Comparison of ENCODE assay signal across 9 cellular contexts in the genomic region with DNA sequence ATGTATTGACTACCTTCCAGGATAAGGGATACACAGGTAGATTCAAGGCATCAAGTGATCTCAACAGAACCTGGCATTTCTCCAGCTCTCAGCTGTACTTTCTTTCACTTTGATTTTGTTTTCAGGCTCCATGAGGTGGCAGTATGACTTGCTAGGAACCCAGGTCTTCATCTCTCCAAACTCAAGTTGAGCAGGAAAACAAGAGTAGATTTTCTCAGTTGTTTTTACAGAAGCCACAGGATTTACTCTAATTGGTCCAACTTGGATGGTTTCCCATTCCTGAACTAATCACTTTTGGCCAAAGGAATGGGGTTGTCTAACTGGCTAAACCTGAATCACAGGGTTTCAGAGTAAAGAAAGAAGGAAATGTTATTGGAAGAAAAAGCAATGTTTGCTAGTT.
DNase-seq lines count a peak whose midpoint lies in the region; ATAC-seq and TF ChIP-seq lines count a peak whose summit lies in the region.
"Had no signal": no experiment of that assay in that cellular context is flagged by ENCODE, and none has a peak within 500 bp of the region (broad histone marks: within the 10 kb centered on the region; RNA-seq: fewer than 3 reads in every experiment).

No MANE protein-coding gene starts in this region.

- H3K36me3 ChIP-seq in PC-3 (ENCODE audit: low read depth, low read length) (no peaks in the 10 kb centered on the region), esophagus squamous epithelium (no peaks in the 10 kb centered on the region)

- H3K9ac ChIP-seq in PC-3 (ENCODE audit: low read length), result no peak overlapping the region

- in situ Hi-C loops in ACHN (cut with HindIII; ENCODE audit: low pct_ligation_motif_present, low pct_unique_long_range_greater_than_20kb, low sequenced_read_pairs), result no loop called here

- DNase-seq in ACHN, result peak; percentile 80
- peak; percentile 92 for DNase-seq in H4 (ENCODE audit: low spot score)
- peak; percentile 87 for DNase-seq in PC-3
- DNase-seq in globus pallidus (ENCODE audit: low spot score), result peak; percentile 7
- DNase-seq in esophagus squamous epithelium (lab: John Stamatoyannopoulos, UW), result no peak

- ATAC-seq in PC-3, result peak; percentile 65
- ATAC-seq in GM21367 (IDR thresholded peaks at IDR 0.05; ENCODE audit: unreplicated experiment), result no peak
- no peak for ATAC-seq in GM21723 (IDR thresholded peaks at IDR 0.05; ENCODE audit: unreplicated experiment)
- ATAC-seq in HG03196 (IDR thresholded peaks at IDR 0.05; ENCODE audit: unreplicated experiment), result no peak
- ATAC-seq: activated T-cell treated with anti-CD3 and anti-CD28 coated beads, Interleukin-2, amount 50 U/mL, for 72 hours had no signal

- CTCF ChIA-PET in PC-3 (lab: Charles Lee), result interaction anchor here (1.0 kb wide), 2 partner anchors 45 to 249 kb away, joined by 3 read pairs; no protein-coding TSS in a partner anchor

- H3K27ac ChIP-seq in PC-3 (ENCODE audit: low read length) (no peak overlapping the region), esophagus squamous epithelium (no peak overlapping the region)

- H3K79me2 ChIP-seq in PC-3 (ENCODE audit: low read length), result no peaks in the 10 kb centered on the region

- H3F3A ChIP-seq in PC-3 (ENCODE audit: low read length, unreplicated experiment), result no peaks in the 10 kb centered on the region

- H3K27me3 ChIP-seq in PC-3 (ENCODE audit: low read length) (no peaks in the 10 kb centered on the region), esophagus squamous epithelium (no peaks in the 10 kb centered on the region)

- 0 out of 2 replicates have a peak overlapping the region, but pooled peaks have one; percentile 1 for H2AFZ ChIP-seq in PC-3 (ENCODE audit: low read length)

- no TSS peak for BruUV-seq in PC-3 (replicated peaks; lab: Mats Ljungman, UMichigan)

- TF ChIP-seq CTCF in PC-3 (conservative IDR thresholded peaks at IDR 0.05; ENCODE audit: low read depth, low read length), result peak; percentile 68
- peak in 1 of 6 experiments; percentile 20 for TF ChIP-seq CTCF in esophagus squamous epithelium (IDR thresholded peaks at IDR 0.05)

- peak overlapping the region; percentile 43 for H3K4me2 ChIP-seq in PC-3 (ENCODE audit: low read length)

- H3K4me1 ChIP-seq in PC-3 (ENCODE audit: insufficient read depth, low read length), result peaks cover 19% of the 10 kb centered on the region
- H3K4me1 ChIP-seq in esophagus squamous epithelium, result peaks cover 0 to 10% (median 0%) of the 10 kb centered on the region in 3 donors

- H4K20me1 ChIP-seq in PC-3 (ENCODE audit: low read length), result no peaks in the 10 kb centered on the region

- intact Hi-C loops in PC-3 (cut with micrococcal nuclease), result loop anchor here (1.0 kb wide), 2 partner anchors 41 to 249 kb away; no protein-coding TSS in a partner anchor
- intact Hi-C loops in esophagus squamous epithelium (cut with DNase I), result no loop called here

- H3K4me3 ChIP-seq in PC-3 (ENCODE audit: low read length), result no peak overlapping the region
- no peak overlapping the region for H3K4me3 ChIP-seq in esophagus squamous epithelium

- POLR2A ChIA-PET in PC-3 (lab: Charles Lee; ENCODE audit: unreplicated experiment), result no interaction called here

- no peak for TF ChIP-seq POLR2A in esophagus squamous epithelium (IDR thresholded peaks at IDR 0.05)

- H3K9me2 ChIP-seq in PC-3 (replicated peaks; ENCODE audit: low read length), result no peaks in the 10 kb centered on the region

- H3K9me3 ChIP-seq in PC-3 (ENCODE audit: low read length) (no peaks in the 10 kb centered on the region), esophagus squamous epithelium (no peaks in the 10 kb centered on the region)
